In genomic region chr11:118883368-118884071, GRCh38 we compare ENCODE assay signal across 2 cellular contexts.
A peak's percentile ranks its signal among the peaks of the same experiment; 100 is the strongest.
TF ChIP-seq lines count a peak whose summit lies in the region.

Gene CXCR5, plus strand, starts transcription at chr11:118883892. Its CDS starts 50 bp downstream, at chr11:118883942.

TF ChIP-seq in IMR-90, 13 proteins besides CTCF, POLR2A, EP300 and RAD21:
- TF ChIP-seq RCOR1 (IDR thresholded peaks at IDR 0.05; ENCODE audit: insufficient replicate concordance, low read length) (no peak), NFE2L2 (IDR thresholded peaks at IDR 0.05; ENCODE audit: low read depth, low read length) (no peak), FOS (IDR thresholded peaks at IDR 0.05; ENCODE audit: low read depth, low read length) (peak; percentile 24; the same call in 1 of the 2 replicates), CEBPB (IDR thresholded peaks at IDR 0.05; ENCODE audit: low read depth, low read length) (no peak), MAZ (IDR thresholded peaks at IDR 0.05; ENCODE audit: borderline replicate concordance, low read depth, low read length) (no peak), MAFK (IDR thresholded peaks at IDR 0.05; ENCODE audit: low read depth, low read length) (no peak), ELK1 (IDR thresholded peaks at IDR 0.05; ENCODE audit: borderline replicate concordance, low read depth, low read length) (no peak), MXI1 (IDR thresholded peaks at IDR 0.05; ENCODE audit: borderline replicate concordance, low read depth, low read length) (no peak), BHLHE40 (IDR thresholded peaks at IDR 0.05; ENCODE audit: low read depth, low read length) (no peak)

TF ChIP-seq in GM12878, 131 proteins besides CTCF, POLR2A, EP300 and RAD21:
- TF ChIP-seq E2F8 (IDR thresholded peaks at IDR 0.05; ENCODE audit: low read depth, partially characterized antibody) (no peak), SUPT20H (IDR thresholded peaks at IDR 0.05; ENCODE audit: borderline replicate concordance, control insufficient read depth, low read depth, low read length) (no peak), MYC (IDR thresholded peaks at IDR 0.05; ENCODE audit: insufficient read depth, insufficient read length, insufficient replicate concordance, low read length, severe bottlenecking) (no peak), ZBED1 (IDR thresholded peaks at IDR 0.05; ENCODE audit: borderline replicate concordance) (no peak), RELA (IDR thresholded peaks at IDR 0.05; ENCODE audit: borderline replicate concordance, partially characterized antibody) (peak; percentile 23), BACH1 (IDR thresholded peaks at IDR 0.05; ENCODE audit: borderline replicate concordance) (no peak; the same call in 1 of the 2 replicates), NFIC (IDR thresholded peaks at IDR 0.05; ENCODE audit: low read depth, low read length) (no peak), PKNOX1 (IDR thresholded peaks at IDR 0.05) (peak; percentile 45), FOS (IDR thresholded peaks at IDR 0.05; ENCODE audit: borderline replicate concordance, extremely low read depth, insufficient read length) (no peak), BHLHE40 (IDR thresholded peaks at IDR 0.05; ENCODE audit: borderline replicate concordance in 1 of 2, low read depth in 2 of 2, low read length in 1 of 2) (peak; percentile 76 to 87), CREB1 (IDR thresholded peaks at IDR 0.05; ENCODE audit: low read depth) (peak; percentile 4; the same call in 1 of the 2 replicates), IKZF1 (conservative IDR thresholded peaks at IDR 0.05) (peak; percentile 58), GATAD2B (conservative IDR thresholded peaks at IDR 0.05; ENCODE audit: low read depth) (0 out of 2 replicates have a peak, but pooled peaks have one; percentile 23), BCL3 (IDR thresholded peaks at IDR 0.05; ENCODE audit: borderline replicate concordance, insufficient read depth, low read depth, low read length, poor library complexity, severe bottlenecking) (no peak), POU2F2 (IDR thresholded peaks at IDR 0.05; ENCODE audit: borderline replicate concordance, low read depth, low read length) (peak; percentile 78; the same call in 2 of the 3 replicates), MTA2 (IDR thresholded peaks at IDR 0.05; ENCODE audit: low read depth) (peak; percentile 33; the same call in 1 of the 2 replicates), FOXK2 (IDR thresholded peaks at IDR 0.05) (no peak), SMC3 (IDR thresholded peaks at IDR 0.05; ENCODE audit: borderline replicate concordance, low read length) (peak; percentile 34; the same call in 1 of the 2 replicates), NR2F1 (conservative IDR thresholded peaks at IDR 0.05) (peak; percentile 46; the same call in 1 of the 2 replicates), NBN (IDR thresholded peaks at IDR 0.05) (peak; percentile 71; the same call in 1 of the 2 replicates), CEBPZ (IDR thresholded peaks at IDR 0.05; ENCODE audit: low read depth, low read length) (no peak), RCOR1 (conservative IDR thresholded peaks at IDR 0.05; ENCODE audit: low read depth, low read length) (peak; percentile 74; the same call in 1 of the 2 replicates), HDGF (IDR thresholded peaks at IDR 0.05) (no peak), IKZF2 (IDR thresholded peaks at IDR 0.05) (peak in 1 of 2 experiments; percentile 46; a peak in 1 of 4 replicates), ZNF384 (IDR thresholded peaks at IDR 0.05; ENCODE audit: borderline replicate concordance, low read depth, low read length) (peak; percentile 99), TCF7 (IDR thresholded peaks at IDR 0.05; ENCODE audit: borderline replicate concordance) (no peak), ASH2L (IDR thresholded peaks at IDR 0.05; ENCODE audit: borderline replicate concordance, low read depth) (no peak), ATF7 (IDR thresholded peaks at IDR 0.05; ENCODE audit: low read depth) (peak; percentile 53), RELB (IDR thresholded peaks at IDR 0.05; ENCODE audit: low read depth) (peak; percentile 59; the same call in 1 of the 2 replicates), SMARCA5 (IDR thresholded peaks at IDR 0.05) (no peak), TCF12 (IDR thresholded peaks at IDR 0.05; ENCODE audit: low read depth, low read length) (peak; percentile 72), SKIL (IDR thresholded peaks at IDR 0.05; ENCODE audit: low read depth, poor library complexity, severe bottlenecking) (peak; percentile 69), TCF3 (IDR thresholded peaks at IDR 0.05; ENCODE audit: borderline replicate concordance, insufficient read depth, low read depth, low read length) (0 out of 2 replicates have a peak, but pooled peaks have one; percentile 30)
TF ChIP-seq in GM12878: peak in this region for 19.
